In genomic region chr7:101216860-101217387, GRCh38 we compare ENCODE assay signal across 8 cellular contexts. TPM values are rescaled to one million over a fixed set of nuclear protein-coding genes. Genes with fewer than 3 reads are reported as not detected.
DNase-seq lines count a peak whose midpoint lies in the region; ATAC-seq and TF ChIP-seq lines count a peak whose summit lies in the region.

No MANE protein-coding gene starts in this region.

- no peak overlapping the region for H4K8ac ChIP-seq in mesendoderm (ENCODE audit: low read depth, low read length)

- no peak overlapping the region for H2BK15ac ChIP-seq in mesendoderm (replicated peaks; ENCODE audit: low read depth)

- H2BK5ac ChIP-seq in mesendoderm (ENCODE audit: low read length): no peak overlapping the region

- H3K9me3 ChIP-seq in CD4-positive, alpha-beta memory T cell (ENCODE audit: control insufficient read depth in 1 of 2, low read length in 2 of 2): no peaks in the 10 kb centered on the region
- H3K9me3 ChIP-seq in mammary epithelial cell (replicated peaks; ENCODE audit: insufficient read depth, low read length) (no peaks in the 10 kb centered on the region), uterus (no peaks in the 10 kb centered on the region)

- peak overlapping the region; percentile 90 to 98 (median 96) for H3K4me3 Mint-ChIP-seq in CD4-positive, alpha-beta memory T cell

- peak overlapping the region; percentile 62 for H3K9ac ChIP-seq in mammary epithelial cell (ENCODE audit: insufficient read depth, low read length)
- peak overlapping the region; percentile 73 for H3K9ac ChIP-seq in mesendoderm (ENCODE audit: low read length)

- POLR2A ChIA-PET in CD4-positive, alpha-beta memory T cell (lab: Charles Lee; ENCODE audit: partially characterized antibody): interaction anchor here (0.8 to 4.2 kb wide), 18 partner anchors 10 to 788 kb away, joined by 3 to 102 read pairs (median 6); partner anchors contain the start of genes AP1S1, FIS1, IFT22 and MEPCE

- TF ChIP-seq CTCF in mammary epithelial cell (conservative IDR thresholded peaks at IDR 0.05 in 1 of 2, IDR thresholded peaks at IDR 0.05 in 1 of 2; ENCODE audit: extremely low read depth in 1 of 2, insufficient read depth in 1 of 2, low read depth in 1 of 2, low read length in 2 of 2) (no peak), uterus (IDR thresholded peaks at IDR 0.05) (peak in 1 of 4 experiments; percentile 9)

- H3K79me2 ChIP-seq in mammary epithelial cell (ENCODE audit: insufficient read depth, low read length) (peaks cover 77% of the 10 kb centered on the region), mesendoderm (ENCODE audit: control insufficient read depth, insufficient read depth, low read length) (peaks cover 5% of the 10 kb centered on the region)

- no peak overlapping the region for H4K5ac ChIP-seq in mesendoderm (ENCODE audit: low read length)

- CTCF ChIA-PET in CD4-positive, alpha-beta memory T cell (lab: Charles Lee; ENCODE audit: partially characterized antibody): interaction anchor here (0.6 to 5.6 kb wide), 14 partner anchors 8 to 342 kb away, joined by 3 to 105 read pairs (median 4); partner anchors contain the start of genes FIS1, MOGAT3, SRRT and UFSP1
- CTCF ChIA-PET in mammary epithelial cell (lab: Charles Lee; ENCODE audit: low non-redundant PET): interaction anchor here (0.7 kb wide), 1 partner anchor 27 kb away, joined by 3 read pairs; no protein-coding TSS in a partner anchor

- intact Hi-C loops in CD4-positive, alpha-beta memory T cell (cut with micrococcal nuclease): loop anchor here (1.0 to 10.0 kb wide), 3 partner anchors 35 to 66 kb away; partner anchors contain the start of gene VGF
- intact Hi-C loops in mammary epithelial cell (cut with micrococcal nuclease): loop anchor here (2.0 kb wide), 1 partner anchor 66 kb away; no protein-coding TSS in a partner anchor
- intact Hi-C loops in uterus (cut with DNase I; ENCODE audit: low total_unique reads): no loop called here

- no peaks in the 10 kb centered on the region for H3K27me3 Mint-ChIP-seq in CD4-positive, alpha-beta memory T cell

- ATAC-seq in GM21367 (IDR thresholded peaks at IDR 0.05; ENCODE audit: unreplicated experiment): peak; percentile 17

- peaks cover 0 to 21% of the 10 kb centered on the region in 2 donors for H3K36me3 Mint-ChIP-seq in CD4-positive, alpha-beta memory T cell

- dilution Hi-C loops in mammary epithelial cell (cut with HindIII; ENCODE audit: low sequenced_read_pairs): loop anchor here (5.0 kb wide), 1 partner anchor 40 kb away; no protein-coding TSS in a partner anchor

- no peaks in the 10 kb centered on the region for H4K20me1 ChIP-seq in mammary epithelial cell (ENCODE audit: insufficient read depth, low read length)

- no peak overlapping the region for H3K18ac ChIP-seq in mesendoderm (ENCODE audit: low read length)

- no peak overlapping the region for H3K4ac ChIP-seq in mesendoderm (ENCODE audit: low read depth, low read length)

- 4% methylated on average over 22 of the region's 34 CpGs for WGBS in mammary epithelial cell (ENCODE audit: low coverage, missing lambda C conversion rate)
- WGBS in mesendoderm (ENCODE audit: extremely low coverage, insufficient coverage, low lambda C conversion rate): no CpG with 5 or more reads among the region's 34 CpGs

- BruUV-seq in mammary epithelial cell (replicated peaks; lab: Mats Ljungman, UMichigan): TSS peak; percentile 69

- H3K23ac ChIP-seq in mesendoderm (ENCODE audit: low read length): no peak overlapping the region

- H3K9me3 Mint-ChIP-seq in CD4-positive, alpha-beta memory T cell: peaks cover 0 to 2% (median 0%) of the 10 kb centered on the region in 8 donors

- TF ChIP-seq POLR2A in uterus (IDR thresholded peaks at IDR 0.05): no peak

- peaks cover 32% of the 10 kb centered on the region for H3K4me1 ChIP-seq in CD4-positive, alpha-beta memory T cell (ENCODE audit: insufficient read depth, low read length)
- H3K4me1 ChIP-seq in mammary epithelial cell (ENCODE audit: insufficient read depth, low read length) (peaks cover 19% of the 10 kb centered on the region), mesendoderm (ENCODE audit: control insufficient read depth, low read depth, low read length) (no peaks in the 10 kb centered on the region), uterus (peaks cover 0 to 12% of the 10 kb centered on the region in 2 donors)

- H3K27ac Mint-ChIP-seq in CD4-positive, alpha-beta memory T cell: peak overlapping the region; percentile 49 to 93 (median 88)

- H3K27me3 ChIP-seq in CD4-positive, alpha-beta memory T cell (ENCODE audit: insufficient read depth, low read length): no peaks in the 10 kb centered on the region
- H3K27me3 ChIP-seq in mammary epithelial cell (ENCODE audit: insufficient read depth, low read length) (no peaks in the 10 kb centered on the region), mesendoderm (ENCODE audit: insufficient read depth, low read length, poor library complexity) (no peaks in the 10 kb centered on the region), uterus (no peaks in the 10 kb centered on the region)

- H3K4me1 Mint-ChIP-seq in CD4-positive, alpha-beta memory T cell: peaks cover 18 to 56% (median 33%) of the 10 kb centered on the region in 4 donors

- H3K27ac ChIP-seq in CD4-positive, alpha-beta memory T cell (ENCODE audit: low read depth, low read length): peak overlapping the region; percentile 64
- H3K27ac ChIP-seq in mammary epithelial cell (ENCODE audit: insufficient read depth, low read depth, low read length) (peak overlapping the region; percentile 89), mesendoderm (ENCODE audit: low read depth, low read length) (peak overlapping the region; percentile 45), uterus (peak overlapping the region; percentile 91 to 93)

- H3K4me3 ChIP-seq in CD4-positive, alpha-beta memory T cell (ENCODE audit: low read length in 2 of 2): peak overlapping the region; percentile 36 to 83
- peak overlapping the region; percentile 94 for H3K4me3 ChIP-seq in Jurkat, Clone E6-1 (ENCODE audit: low read length)
- H3K4me3 ChIP-seq in mammary epithelial cell (replicated peaks in 1 of 3; ENCODE audit: insufficient read depth in 1 of 3, low read depth in 2 of 3, low read length in 3 of 3) (peak overlapping the region; percentile 76 to 89 (median 78)), mesendoderm (ENCODE audit: low read length) (peak overlapping the region; percentile 51), uterus (peak overlapping the region; percentile 68 to 72)

- H2AK5ac ChIP-seq in mesendoderm (ENCODE audit: low read length): no peak overlapping the region

- H2AFZ ChIP-seq in mammary epithelial cell (ENCODE audit: low read depth, low read length): peak overlapping the region; percentile 89

- peak overlapping the region; percentile 96 for H3K4me2 ChIP-seq in mammary epithelial cell (ENCODE audit: insufficient read depth, low read depth, low read length)
- peak overlapping the region; percentile 35 for H3K4me2 ChIP-seq in mesendoderm (ENCODE audit: low read length)

- in situ Hi-C loops in mammary epithelial cell (cut with MboI; ENCODE audit: low sequenced_read_pairs in 2 of 2): no loop called here

- H2BK120ac ChIP-seq in mesendoderm (ENCODE audit: low read depth, low read length): no peak overlapping the region

- H3K36me3 ChIP-seq in CD4-positive, alpha-beta memory T cell (ENCODE audit: insufficient read depth, low read length): no peaks in the 10 kb centered on the region
- H3K36me3 ChIP-seq in mammary epithelial cell (ENCODE audit: insufficient read depth, low read length) (peaks cover 8% of the 10 kb centered on the region), mesendoderm (ENCODE audit: control insufficient read depth, insufficient read depth, low read length) (no peaks in the 10 kb centered on the region), uterus (no peaks in the 10 kb centered on the region)

- peaks cover 12% of the 10 kb centered on the region for H3K79me1 ChIP-seq in mesendoderm (ENCODE audit: low read length)

- peak in 2 of 5 donors; percentile 5 to 8 for DNase-seq in CD4-positive, alpha-beta memory T cell
- DNase-seq in Jurkat, Clone E6-1 (ENCODE audit: low read depth, low spot score): no peak
- DNase-seq in mammary epithelial cell (peak; percentile 16), mesendoderm (no peak), uterus (peak in 1 of 2 donors; percentile 33), NCI-H748 (lab: John Stamatoyannopoulos, UW; ENCODE audit: unreplicated experiment) (no peak), COR-L47 (lab: John Stamatoyannopoulos, UW) (no peak)

- peak overlapping the region; percentile 92 for H3K56ac ChIP-seq in mesendoderm (ENCODE audit: low read length)

RNA-seq across cellular contexts. Expression of gene PLOD3, which starts 0.5 kb away (rescaled TPM):
- 10 to 100 TPM; 64.0 to 72.4 TPM for total RNA-seq in CD4-positive, alpha-beta memory T cell
- polyA plus RNA-seq in CD4-positive, alpha-beta memory T cell: 10 to 100 TPM; 24.6 to 30.4 TPM
- 14.3 TPM for polyA plus RNA-seq in Jurkat, Clone E6-1 (2012; ENCODE audit: insufficient read depth, insufficient read length)
- total RNA-seq in mammary epithelial cell (100 to 1,000 TPM in 1 of 2 donors, 10 to 100 TPM in 1; 84.9 to 133 TPM), uterus (10 to 100 TPM; 29.2 to 75.4 (median 34.1) TPM)
- 112 TPM for polyA plus RNA-seq in mammary epithelial cell
- polyA minus RNA-seq in mammary epithelial cell: 152 TPM
- polyA plus RNA-seq in mesendoderm (2013, experiment 1 of 2): 37.6 TPM
- polyA plus RNA-seq in mesendoderm (2013, experiment 2 of 2): 36.6 TPM

RNA-seq across cellular contexts. Expression of gene ZNHIT1, which starts 1.0 kb away (rescaled TPM):
- 10 to 100 TPM; 44.6 to 46.0 TPM for total RNA-seq in CD4-positive, alpha-beta memory T cell
- polyA plus RNA-seq in CD4-positive, alpha-beta memory T cell: 10 to 100 TPM; 61.0 to 83.5 TPM
- polyA plus RNA-seq in Jurkat, Clone E6-1 (2012; ENCODE audit: insufficient read depth, insufficient read length): 83.0 TPM
- total RNA-seq in mammary epithelial cell (10 to 100 TPM; 61.3 to 70.2 TPM), uterus (10 to 100 TPM; 40.7 to 53.3 (median 52.0) TPM)
- polyA plus RNA-seq in mammary epithelial cell: 52.5 TPM
- polyA minus RNA-seq in mammary epithelial cell: 61.9 TPM
- polyA plus RNA-seq in mesendoderm (2013, experiment 1 of 2): 48.7 TPM
- 50.9 TPM for polyA plus RNA-seq in mesendoderm (2013, experiment 2 of 2)

RNA-seq across cellular contexts. Expression of gene MOGAT3, which starts 16.1 kb away (rescaled TPM):
- total RNA-seq in CD4-positive, alpha-beta memory T cell: not detected
- polyA plus RNA-seq in CD4-positive, alpha-beta memory T cell: not detected
- polyA plus RNA-seq in Jurkat, Clone E6-1 (2012; ENCODE audit: insufficient read depth, insufficient read length): not detected
- total RNA-seq in mammary epithelial cell: not detected
- polyA plus RNA-seq in mammary epithelial cell: not detected
- not detected for polyA minus RNA-seq in mammary epithelial cell
- polyA plus RNA-seq in mesendoderm (2013, experiment 1 of 2): 0.07 TPM
- 0.06 TPM for polyA plus RNA-seq in mesendoderm (2013, experiment 2 of 2)
- not detected for total RNA-seq in uterus

RNA-seq across cellular contexts. Expression of gene CLDN15, which starts 20.7 kb away (rescaled TPM):
- total RNA-seq in CD4-positive, alpha-beta memory T cell: 10 to 100 TPM; 47.1 to 50.4 TPM
- under 1 TPM; 0.36 to 0.99 TPM for polyA plus RNA-seq in CD4-positive, alpha-beta memory T cell
- 18.9 TPM for polyA plus RNA-seq in Jurkat, Clone E6-1 (2012; ENCODE audit: insufficient read depth, insufficient read length)
- total RNA-seq in mammary epithelial cell (1 to 10 TPM; 3.0 to 6.6 TPM), uterus (10 to 100 TPM in 2 of 4 donors, 1 to 10 TPM in 2; 5.6 to 49.4 (median 16.7) TPM)
- polyA plus RNA-seq in mammary epithelial cell: 2.6 TPM
- not detected for polyA minus RNA-seq in mammary epithelial cell
- 2.2 TPM for polyA plus RNA-seq in mesendoderm (2013, experiment 1 of 2)
- polyA plus RNA-seq in mesendoderm (2013, experiment 2 of 2): 2.2 TPM

RNA-seq across cellular contexts. Expression of gene FIS1, which starts 28.0 kb away (rescaled TPM):
- total RNA-seq in CD4-positive, alpha-beta memory T cell: 100 to 1,000 TPM; 100 to 104 TPM
- polyA plus RNA-seq in CD4-positive, alpha-beta memory T cell: 100 to 1,000 TPM; 186 to 198 TPM
- polyA plus RNA-seq in Jurkat, Clone E6-1 (2012; ENCODE audit: insufficient read depth, insufficient read length): 125 TPM
- total RNA-seq in mammary epithelial cell: 100 to 1,000 TPM; 106 to 160 TPM
- polyA plus RNA-seq in mammary epithelial cell: 343 TPM
- 81.8 TPM for polyA minus RNA-seq in mammary epithelial cell
- 106 TPM for polyA plus RNA-seq in mesendoderm (2013, experiment 1 of 2)
- 109 TPM for polyA plus RNA-seq in mesendoderm (2013, experiment 2 of 2)
- total RNA-seq in uterus: 100 to 1,000 TPM; 129 to 251 (median 233) TPM
